Comparison of ENCODE assay signal across 1 cellular context in genomic region chr11:9169595-9170295, GRCh38.
TF ChIP-seq lines count a peak whose summit lies in the region.

No MANE protein-coding gene starts in this region.

TF ChIP-seq in endothelial cell of umbilical vein, 7 proteins besides CTCF, POLR2A, EP300 and RAD21 (continued from another document):
- peak; percentile 46 for TF ChIP-seq JUN (IDR thresholded peaks at IDR 0.05; ENCODE audit: borderline replicate concordance, insufficient read depth, insufficient read length, low read depth)
- no peak for TF ChIP-seq EZH2 (IDR thresholded peaks at IDR 0.05; ENCODE audit: borderline replicate concordance, low read depth, low read length, severe bottlenecking)
- TF ChIP-seq POLR2AphosphoS5 (IDR thresholded peaks at IDR 0.05; ENCODE audit: insufficient read depth, low read depth, low read length): peak; percentile 32
